ENCODE assay signal across 1 cellular context in the genomic region with DNA sequence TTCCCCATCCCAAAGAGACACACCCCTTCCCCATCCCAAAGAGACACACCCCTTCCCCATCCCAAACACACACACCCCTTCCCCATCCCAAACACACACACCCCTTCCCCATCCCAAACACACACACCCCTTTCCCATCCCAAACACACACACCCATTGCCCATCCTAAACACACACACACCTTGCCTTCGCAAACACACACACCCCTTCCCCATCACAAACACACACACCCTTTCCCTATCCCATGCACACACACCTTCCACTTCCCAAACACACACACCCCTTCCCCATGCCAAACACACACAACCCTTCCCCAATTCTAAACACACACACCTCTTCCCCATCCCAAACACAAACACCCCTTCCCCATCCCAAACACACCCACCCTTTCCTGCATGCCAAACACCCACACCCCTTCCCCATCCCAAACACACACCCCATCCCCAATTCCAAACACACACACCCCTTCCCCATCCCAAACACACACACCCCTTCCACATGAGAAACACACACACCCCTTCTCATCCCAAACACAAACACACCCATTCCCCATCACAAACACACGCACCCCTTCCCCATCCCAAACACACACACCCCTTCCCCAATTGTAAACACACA.
TF ChIP-seq lines count a peak whose summit lies in the region.

No MANE protein-coding gene starts in this region.

TF ChIP-seq in HEK293, 187 proteins besides CTCF, POLR2A, EP300 and RAD21 (continued from another document):
- TF ChIP-seq, protein P1, sequence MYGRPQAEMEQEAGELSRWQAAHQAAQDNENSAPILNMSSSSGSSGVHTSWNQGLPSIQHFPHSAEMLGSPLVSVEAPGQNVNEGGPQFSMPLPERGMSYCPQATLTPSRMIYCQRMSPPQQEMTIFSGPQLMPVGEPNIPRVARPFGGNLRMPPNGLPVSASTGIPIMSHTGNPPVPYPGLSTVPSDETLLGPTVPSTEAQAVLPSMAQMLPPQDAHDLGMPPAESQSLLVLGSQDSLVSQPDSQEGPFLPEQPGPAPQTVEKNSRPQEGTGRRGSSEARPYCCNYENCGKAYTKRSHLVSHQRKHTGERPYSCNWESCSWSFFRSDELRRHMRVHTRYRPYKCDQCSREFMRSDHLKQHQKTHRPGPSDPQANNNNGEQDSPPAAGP (tag by site-specific recombination; IDR thresholded peaks at IDR 0.05): peak; percentile 61
- TF ChIP-seq TRIM28 (IDR thresholded peaks at IDR 0.05; ENCODE audit: borderline replicate concordance, low read length): no peak
- TF ChIP-seq, protein P2, sequence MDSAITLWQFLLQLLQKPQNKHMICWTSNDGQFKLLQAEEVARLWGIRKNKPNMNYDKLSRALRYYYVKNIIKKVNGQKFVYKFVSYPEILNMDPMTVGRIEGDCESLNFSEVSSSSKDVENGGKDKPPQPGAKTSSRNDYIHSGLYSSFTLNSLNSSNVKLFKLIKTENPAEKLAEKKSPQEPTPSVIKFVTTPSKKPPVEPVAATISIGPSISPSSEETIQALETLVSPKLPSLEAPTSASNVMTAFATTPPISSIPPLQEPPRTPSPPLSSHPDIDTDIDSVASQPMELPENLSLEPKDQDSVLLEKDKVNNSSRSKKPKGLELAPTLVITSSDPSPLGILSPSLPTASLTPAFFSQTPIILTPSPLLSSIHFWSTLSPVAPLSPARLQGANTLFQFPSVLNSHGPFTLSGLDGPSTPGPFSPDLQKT (IDR thresholded peaks at IDR 0.05; ENCODE audit: borderline replicate concordance, low read depth, low read length): no peak
